Comparison of ENCODE assay signal across 10 cellular contexts in the genomic region with DNA sequence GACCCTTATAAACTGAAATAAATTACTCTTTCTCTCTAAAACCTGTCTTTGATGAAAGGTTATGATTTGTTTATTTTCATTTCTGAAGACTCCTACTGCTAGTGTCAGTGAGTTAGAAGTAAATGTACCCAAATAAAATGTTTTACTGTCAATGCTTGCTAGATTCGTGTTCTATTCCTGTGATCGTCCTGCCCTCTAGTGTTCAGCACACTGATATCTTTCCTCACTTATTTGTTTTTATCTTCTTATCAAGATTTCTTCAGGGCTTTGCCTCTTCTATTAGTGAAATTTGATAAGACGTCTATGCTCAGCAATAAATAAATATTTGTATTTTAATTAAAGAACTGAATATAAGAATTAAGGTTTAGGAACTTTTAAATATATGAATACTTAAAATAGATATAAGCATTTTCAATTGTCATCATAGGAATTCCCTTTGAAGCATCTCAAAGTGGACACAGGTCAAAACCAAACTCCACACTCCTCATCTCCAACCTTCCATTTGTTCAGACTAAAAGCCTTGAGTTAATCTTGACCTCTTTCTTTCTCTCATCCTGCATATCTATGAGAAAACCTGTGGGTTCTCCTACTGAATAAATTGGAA.
A peak's percentile ranks its signal among the peaks of the same experiment; 100 is the strongest.
DNase-seq lines count a peak whose midpoint lies in the region; ATAC-seq, FAIRE-seq and TF ChIP-seq lines count a peak whose summit lies in the region.
"Had no signal": no experiment of that assay in that cellular context is flagged by ENCODE, and none has a peak within 500 bp of the region (broad histone marks: within the 10 kb centered on the region; RNA-seq: fewer than 3 reads in every experiment).

No MANE protein-coding gene starts in this region.

- H3K9me3 Mint-ChIP-seq in activated CD4-positive, alpha-beta memory T cell treated with anti-CD3 and anti-CD28 coated beads, Interleukin-2, amount 10 ng/mL, durations not matched to agents 7 days and 5 days = no peaks in the 10 kb centered on the region
- H3K9me3 Mint-ChIP-seq in stimulated activated effector memory CD8-positive, alpha-beta T cell treated with anti-CD3 and anti-CD28 coated beads, Interleukin-12 subunit alpha, Interleukin-12 subunit beta, amount 100 ng/mL, for 72 hours = no peaks in the 10 kb centered on the region

- ATAC-seq in IMR-90 (ENCODE audit: low read depth) = peak; percentile 77
- ATAC-seq in SK-N-SH treated with all-trans-retinoic acid at 6 μM for 48 hours = peak; percentile 87
- no peak for ATAC-seq in HG02870 (IDR thresholded peaks at IDR 0.05; ENCODE audit: unreplicated experiment)
- ATAC-seq in GM19395 (IDR thresholded peaks at IDR 0.05; ENCODE audit: unreplicated experiment) = no peak
- no peak for ATAC-seq in stimulated activated effector memory CD8-positive, alpha-beta T cell treated with anti-CD3 and anti-CD28 coated beads, Interleukin-12 subunit alpha, Interleukin-12 subunit beta, amount 100 ng/mL, for 72 hours

- no peak overlapping the region for H3K56ac ChIP-seq in IMR-90 (ENCODE audit: extremely low read depth, insufficient read depth, low read length)

- H4K8ac ChIP-seq in IMR-90 (ENCODE audit: low read depth in 2 of 2, low read length in 2 of 2) = no peak overlapping the region

- H3K36me3 Mint-ChIP-seq in activated CD4-positive, alpha-beta memory T cell treated with anti-CD3 and anti-CD28 coated beads, Interleukin-2, amount 10 ng/mL, durations not matched to agents 7 days and 5 days (ENCODE audit: low read depth) = no peaks in the 10 kb centered on the region
- no peaks in the 10 kb centered on the region for H3K36me3 Mint-ChIP-seq in stimulated activated effector memory CD8-positive, alpha-beta T cell treated with anti-CD3 and anti-CD28 coated beads, Interleukin-12 subunit alpha, Interleukin-12 subunit beta, amount 100 ng/mL, for 72 hours

- BruUV-seq in IMR-90 (replicated peaks; lab: Mats Ljungman, UMichigan) = no TSS peak

- peak; percentile 94 for TF ChIP-seq RAD21 in IMR-90 (IDR thresholded peaks at IDR 0.05; ENCODE audit: low read length)

- intact Hi-C loops in IMR-90 (cut with micrococcal nuclease) = loop anchor here (1.0 to 5.0 kb wide), 3 partner anchors 87 to 1041 kb away; no protein-coding TSS in a partner anchor

- H3K9me1 ChIP-seq in IMR-90 (ENCODE audit: insufficient read depth, low read length) = no peaks in the 10 kb centered on the region

- no peak overlapping the region for H4K91ac ChIP-seq in IMR-90 (ENCODE audit: insufficient read depth, low read depth, low read length)

- H2AK9ac ChIP-seq in IMR-90 (replicated peaks; ENCODE audit: low read depth, low read length, poor library complexity) = no peak overlapping the region

- no peaks in the 10 kb centered on the region for H3K36me3 ChIP-seq in IMR-90 (ENCODE audit: control insufficient read depth, insufficient read depth, low read length)

- H3K4me3 Mint-ChIP-seq in activated CD4-positive, alpha-beta memory T cell treated with anti-CD3 and anti-CD28 coated beads, Interleukin-2, amount 10 ng/mL, durations not matched to agents 7 days and 5 days = no peak overlapping the region
- H3K4me3 Mint-ChIP-seq in stimulated activated effector memory CD8-positive, alpha-beta T cell treated with anti-CD3 and anti-CD28 coated beads, Interleukin-12 subunit alpha, Interleukin-12 subunit beta, amount 100 ng/mL, for 72 hours = no peak overlapping the region
- H3K4me3 Mint-ChIP-seq: activated B cell treated with CpG ODN at 0.5 μM for 24 hours had no signal

- H3K18ac ChIP-seq in IMR-90 (ENCODE audit: low read depth, low read length) = no peak overlapping the region

- TF ChIP-seq POLR2A in IMR-90 (IDR thresholded peaks at IDR 0.05; ENCODE audit: low read depth, low read length) = no peak

- H3K27ac ChIP-seq in IMR-90 (ENCODE audit: insufficient read depth, low read length) = no peak overlapping the region
- H3K27ac ChIP-seq: skin epidermis had no signal

- H3K79me1 ChIP-seq in IMR-90 (ENCODE audit: low read depth in 1 of 2, low read length in 2 of 2) = no peaks in the 10 kb centered on the region

- H3K27me3 Mint-ChIP-seq in activated CD4-positive, alpha-beta memory T cell treated with anti-CD3 and anti-CD28 coated beads, Interleukin-2, amount 10 ng/mL, durations not matched to agents 7 days and 5 days = no peaks in the 10 kb centered on the region
- H3K27me3 Mint-ChIP-seq: activated B cell treated with CpG ODN at 0.5 μM for 24 hours had no signal

- no peaks in the 10 kb centered on the region for H3K27me3 ChIP-seq in IMR-90 (ENCODE audit: control insufficient read depth, insufficient read depth, low read length)

- H3K4me1 ChIP-seq in IMR-90 (ENCODE audit: control insufficient read depth, insufficient read depth, low read length) = no peaks in the 10 kb centered on the region

- H2AFZ ChIP-seq in IMR-90 (replicated peaks; ENCODE audit: low read length, poor library complexity) = no peak overlapping the region

- H3K4me3 ChIP-seq in IMR-90 (ENCODE audit: insufficient read depth, low read depth, low read length) = no peak overlapping the region
- H3K4me3 ChIP-seq: skin epidermis had no signal

- H3K4ac ChIP-seq in IMR-90 (ENCODE audit: low read depth, low read length) = no peak overlapping the region

- CTCF ChIA-PET in IMR-90 (lab: Yijun Ruan, JAX) = interaction anchor here (1.2 kb wide), 1 partner anchor 87 kb away, joined by 3 read pairs; no protein-coding TSS in a partner anchor
- CTCF ChIA-PET in activated CD4-positive, alpha-beta memory T cell treated with anti-CD3 and anti-CD28 coated beads, Interleukin-2, amount 10 ng/mL, durations not matched to agents 7 days and 5 days (lab: Charles Lee) = no interaction called here

- H2BK5ac ChIP-seq in IMR-90 (ENCODE audit: low read depth, low read length, poor library complexity, severe bottlenecking) = no peak overlapping the region

- POLR2A ChIA-PET in IMR-90 (lab: Charles Lee; ENCODE audit: unreplicated experiment) = no interaction called here
- POLR2A ChIA-PET in activated CD4-positive, alpha-beta memory T cell treated with anti-CD3 and anti-CD28 coated beads, Interleukin-2, amount 10 ng/mL, durations not matched to agents 7 days and 5 days (lab: Charles Lee) = no interaction called here

- H3K4me2 ChIP-seq in IMR-90 (ENCODE audit: low read depth, low read length) = no peak overlapping the region

- H4K20me1 ChIP-seq in IMR-90 (ENCODE audit: insufficient read depth, low read length) = no peaks in the 10 kb centered on the region

- H2BK120ac ChIP-seq in IMR-90 (ENCODE audit: low read depth, low read length) = no peak overlapping the region

- FAIRE-seq in G401.6 (lab: Jason Lieb, UNC) = peak; percentile 88

- DNase-seq in IMR-90 (peak; percentile 71), glomerular visceral epithelial cell (ENCODE audit: extremely low spot score) (peak; percentile 56)
- no peak for DNase-seq in activated CD4-positive, alpha-beta memory T cell treated with anti-CD3 and anti-CD28 coated beads, Interleukin-2, amount 10 ng/mL, durations not matched to agents 7 days and 5 days
- DNase-seq in stimulated activated effector memory CD8-positive, alpha-beta T cell treated with anti-CD3 and anti-CD28 coated beads, Interleukin-12 subunit alpha, Interleukin-12 subunit beta, amount 100 ng/mL, for 72 hours (ENCODE audit: low spot score in 2 of 2) = no peak
- DNase-seq: activated B cell treated with CpG ODN at 0.5 μM for 24 hours had no signal

- no peak overlapping the region for H3K9ac ChIP-seq in IMR-90 (ENCODE audit: low read depth, low read length)

- in situ Hi-C loops in IMR-90 (cut with MboI; ENCODE audit: low sequenced_read_pairs) = no loop called here

- TF ChIP-seq CTCF in IMR-90 (conservative IDR thresholded peaks at IDR 0.05; ENCODE audit: low read depth, low read length) = peak; percentile 86

- no peak overlapping the region for H2AK5ac ChIP-seq in IMR-90 (ENCODE audit: low read depth, low read length)

- dilution Hi-C loops in IMR-90 (cut with HindIII; ENCODE audit: low sequenced_read_pairs, unreplicated experiment) = no loop called here

- no peak overlapping the region for H3K14ac ChIP-seq in IMR-90 (replicated peaks; ENCODE audit: low read depth, low read length)

- no peak overlapping the region for H3K27ac Mint-ChIP-seq in activated CD4-positive, alpha-beta memory T cell treated with anti-CD3 and anti-CD28 coated beads, Interleukin-2, amount 10 ng/mL, durations not matched to agents 7 days and 5 days
- no peak overlapping the region for H3K27ac Mint-ChIP-seq in stimulated activated effector memory CD8-positive, alpha-beta T cell treated with anti-CD3 and anti-CD28 coated beads, Interleukin-12 subunit alpha, Interleukin-12 subunit beta, amount 100 ng/mL, for 72 hours
- H3K27ac Mint-ChIP-seq: activated B cell treated with CpG ODN at 0.5 μM for 24 hours had no signal

- WGBS in IMR-90 (ENCODE audit: extremely low coverage in 2 of 2, insufficient read length in 1 of 2), 2 experiments = no CpG with 5 or more reads among the region's 3 CpGs

- H3K23ac ChIP-seq in IMR-90 (ENCODE audit: low read depth, low read length) = no peak overlapping the region

- H3K9me3 ChIP-seq in IMR-90 (ENCODE audit: control insufficient read depth, insufficient read depth, low read length) = no peaks in the 10 kb centered on the region

- no peaks in the 10 kb centered on the region for H3K4me1 Mint-ChIP-seq in activated CD4-positive, alpha-beta memory T cell treated with anti-CD3 and anti-CD28 coated beads, Interleukin-2, amount 10 ng/mL, durations not matched to agents 7 days and 5 days
- no peaks in the 10 kb centered on the region for H3K4me1 Mint-ChIP-seq in stimulated activated effector memory CD8-positive, alpha-beta T cell treated with anti-CD3 and anti-CD28 coated beads, Interleukin-12 subunit alpha, Interleukin-12 subunit beta, amount 100 ng/mL, for 72 hours
- H3K4me1 Mint-ChIP-seq: activated B cell treated with CpG ODN at 0.5 μM for 24 hours had no signal

- no peak overlapping the region for H2BK15ac ChIP-seq in IMR-90 (ENCODE audit: low read depth, low read length)

- no peak overlapping the region for H4K5ac ChIP-seq in IMR-90 (ENCODE audit: low read depth, low read length)

- H2BK20ac ChIP-seq in IMR-90 (ENCODE audit: low read depth, low read length) = no peak overlapping the region

TF ChIP-seq in IMR-90, 13 proteins besides CTCF, POLR2A, EP300 and RAD21:
- TF ChIP-seq SMC3 (IDR thresholded peaks at IDR 0.05; ENCODE audit: low read depth, low read length) (peak; percentile 78), MAZ (IDR thresholded peaks at IDR 0.05; ENCODE audit: borderline replicate concordance, low read depth, low read length) (no peak)

TF ChIP-seq in SK-N-SH treated with all-trans-retinoic acid at 6 μM for 48 hours, 23 proteins besides CTCF, POLR2A, EP300 and RAD21 (continues in another document):
- TF ChIP-seq TCF4 (CRISPR knock-in tag; IDR thresholded peaks at IDR 0.05; ENCODE audit: borderline replicate concordance) = no peak
- no peak for TF ChIP-seq ARNTL (CRISPR knock-in tag; IDR thresholded peaks at IDR 0.05; ENCODE audit: borderline replicate concordance, low read depth)
- TF ChIP-seq TOX (CRISPR knock-in tag; IDR thresholded peaks at IDR 0.05; ENCODE audit: borderline replicate concordance) = no peak
- no peak for TF ChIP-seq BACH2 (CRISPR knock-in tag; IDR thresholded peaks at IDR 0.05; ENCODE audit: borderline replicate concordance)

Comparison
In these comparisons a context has a peak if more than half of its experiments do, and no peak if none do; other contexts are left out.
1. ATAC-seq: peak in IMR-90 (single experiment) and SK-N-SH treated with all-trans-retinoic acid at 6 μM for 48 hours (single experiment); none in HG02870 (single experiment), GM19395 (single experiment) and stimulated activated effector memory CD8-positive, alpha-beta T cell treated with anti-CD3 and anti-CD28 coated beads, Interleukin-12 subunit alpha, Interleukin-12 subunit beta, amount 100 ng/mL, for 72 hours (single experiment).
2. DNase-seq: peak in IMR-90 (single experiment) and glomerular visceral epithelial cell (single experiment); none in activated CD4-positive, alpha-beta memory T cell treated with anti-CD3 and anti-CD28 coated beads, Interleukin-2, amount 10 ng/mL, durations not matched to agents 7 days and 5 days (single experiment) and stimulated activated effector memory CD8-positive, alpha-beta T cell treated with anti-CD3 and anti-CD28 coated beads, Interleukin-12 subunit alpha, Interleukin-12 subunit beta, amount 100 ng/mL, for 72 hours (0 of 2).